ENCODE assay signal across 3 cellular contexts in the genomic region with DNA sequence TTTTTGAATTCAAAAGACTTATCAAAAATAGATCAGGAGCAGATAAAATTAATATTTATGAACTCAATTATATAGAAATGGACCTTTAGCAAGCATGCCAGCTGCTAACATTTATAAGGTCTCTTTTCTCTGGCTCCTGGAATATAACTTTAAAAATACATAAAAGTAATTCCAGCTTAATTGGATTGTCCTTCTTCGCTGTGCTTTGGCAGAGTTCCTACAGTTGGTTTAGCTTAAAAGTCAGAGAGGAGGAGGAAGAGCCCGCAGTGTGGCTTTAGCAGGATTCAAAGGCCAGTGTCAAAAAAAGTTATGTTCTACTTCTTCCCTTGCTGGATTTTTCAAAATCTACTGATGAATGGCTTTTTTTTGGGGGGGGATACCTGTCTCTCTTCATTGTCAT.
"Had no signal": no experiment of that assay in that cellular context is flagged by ENCODE, and none has a peak within 500 bp of the region (broad histone marks: within the 10 kb centered on the region; RNA-seq: fewer than 3 reads in every experiment).

No MANE protein-coding gene starts in this region.

- ATAC-seq: GM12878 had no signal

- H3K4me3 ChIP-seq: GM12878 had no signal

- DNase-seq: GDM1, GF-D8 had no signal
